Comparison of ENCODE assay signal across 9 cellular contexts in genomic region chr14:95290769-95291440, GRCh38. TPM values are rescaled to one million over a fixed set of nuclear protein-coding genes. Genes with fewer than 3 reads are reported as not detected.
DNase-seq lines count a peak whose midpoint lies in the region; ATAC-seq, FAIRE-seq and TF ChIP-seq lines count a peak whose summit lies in the region.
"Had no signal": no experiment of that assay in that cellular context is flagged by ENCODE, and none has a peak within 500 bp of the region (broad histone marks: within the 10 kb centered on the region; RNA-seq: fewer than 3 reads in every experiment).

No MANE protein-coding gene starts in this region.

- H2BK120ac ChIP-seq in mesendoderm (ENCODE audit: low read depth, low read length), result no peak overlapping the region
- H2BK120ac ChIP-seq in mesenchymal stem cell (ENCODE audit: low read depth, low read length), result no peak overlapping the region

- no peak overlapping the region for H3K56ac ChIP-seq in mesendoderm (ENCODE audit: low read length)

- H3K9me3 Mint-ChIP-seq in Calu3 (ENCODE audit: low read depth, unreplicated experiment), result peaks cover 6% of the 10 kb centered on the region
- no peaks in the 10 kb centered on the region for H3K9me3 Mint-ChIP-seq in CD4-positive, alpha-beta T cell

- TF ChIP-seq CTCF in Calu3 (IDR thresholded peaks at IDR 0.05; ENCODE audit: unreplicated experiment) (no peak), GM12878 (IDR thresholded peaks at IDR 0.05 in 2 of 3, conservative IDR thresholded peaks at IDR 0.05 in 1 of 3; ENCODE audit: control insufficient read depth in 2 of 3, extremely low read depth in 1 of 3, insufficient read depth in 1 of 3, low read depth in 3 of 3, low read length in 3 of 3) (no peak)
- no peak for TF ChIP-seq CTCF in CD4-positive, alpha-beta T cell (IDR thresholded peaks at IDR 0.05)

- SMC1A ChIA-PET in GM12878 (lab: Charles Lee; ENCODE audit: uncharacterized antibody, unreplicated experiment), result interaction anchor here (0.9 to 1.6 kb wide), 8 partner anchors 10 to 85 kb away, joined by 3 to 6 read pairs (median 4); no protein-coding TSS in a partner anchor

- H2AFZ ChIP-seq in GM12878 (ENCODE audit: control insufficient read depth, low read depth, low read length) (no peak overlapping the region), mesenchymal stem cell (ENCODE audit: low read depth, low read length) (no peak overlapping the region)

- no peaks in the 10 kb centered on the region for H4K20me1 ChIP-seq in GM12878 (ENCODE audit: control insufficient read depth, insufficient read depth)

- H3K9me3 ChIP-seq in GM12878 (replicated peaks; ENCODE audit: control insufficient read depth, insufficient read depth, low read length), result no peaks in the 10 kb centered on the region; the same call in 2 of the 3 replicates
- no peaks in the 10 kb centered on the region for H3K9me3 ChIP-seq in CD4-positive, alpha-beta T cell (ENCODE audit: control insufficient read depth, low read length)
- H3K9me3 ChIP-seq in mesenchymal stem cell (ENCODE audit: control insufficient read depth, low read length), result peaks cover 2% of the 10 kb centered on the region

- H3K4me1 Mint-ChIP-seq in Calu3 (ENCODE audit: low read depth, unreplicated experiment), result peaks cover 56% of the 10 kb centered on the region
- no peaks in the 10 kb centered on the region for H3K4me1 Mint-ChIP-seq in CD4-positive, alpha-beta T cell (ENCODE audit: low read depth)

- CTCF ChIA-PET in Calu3 (lab: Charles Lee), result interaction anchor here (0.9 to 1.2 kb wide), 2 partner anchors 25 to 93 kb away, joined by 4 to 5 read pairs; no protein-coding TSS in a partner anchor
- CTCF ChIA-PET in GM12878 (lab: Yijun Ruan, JAX), result interaction anchor here (0.9 to 1.0 kb wide), 2 partner anchors 27 to 95 kb away, joined by 3 to 4 read pairs; no protein-coding TSS in a partner anchor
- CTCF ChIA-PET in CD4-positive, alpha-beta T cell (lab: Charles Lee), result no interaction called here

- peak overlapping the region; percentile 83 for H3K27ac Mint-ChIP-seq in Calu3 (ENCODE audit: unreplicated experiment)
- H3K27ac Mint-ChIP-seq in CD4-positive, alpha-beta T cell, result no peak overlapping the region

- BruUV-seq in Calu3 (replicated peaks; lab: Mats Ljungman, UMichigan), result no TSS peak
- no TSS peak for BruUV-seq in GM12878 (replicated peaks; lab: Mats Ljungman, UMichigan)

- in situ Hi-C loops in GM12878 (cut with MboI), result no loop called here

- H3K27me3 ChIP-seq in GM12878 (replicated peaks in 1 of 2; ENCODE audit: control insufficient read depth in 2 of 2, insufficient read depth in 2 of 2, low read length in 1 of 2), result no peaks in the 10 kb centered on the region
- H3K27me3 ChIP-seq in mesendoderm (ENCODE audit: insufficient read depth, low read length, poor library complexity), result no peaks in the 10 kb centered on the region
- H3K27me3 ChIP-seq in CD4-positive, alpha-beta T cell (ENCODE audit: control insufficient read depth, insufficient read depth, low read length), result peaks cover 3% of the 10 kb centered on the region
- H3K27me3 ChIP-seq in mesenchymal stem cell (ENCODE audit: control insufficient read depth in 1 of 2, insufficient read depth in 1 of 2, low read length in 2 of 2), result peaks cover 0 to 3% of the 10 kb centered on the region in 2 experiments

- no peak overlapping the region for H2AK5ac ChIP-seq in mesendoderm (ENCODE audit: low read length)
- H2AK5ac ChIP-seq in mesenchymal stem cell (ENCODE audit: low read length, severe bottlenecking), result no peak overlapping the region

- peaks cover 36% of the 10 kb centered on the region for H3K36me3 Mint-ChIP-seq in Calu3 (ENCODE audit: insufficient read depth, unreplicated experiment)
- no peaks in the 10 kb centered on the region for H3K36me3 Mint-ChIP-seq in CD4-positive, alpha-beta T cell (ENCODE audit: low read depth)

- 52% methylated on average over 20 of the region's 20 CpGs for WGBS in GM12878 (ENCODE audit: insufficient coverage, insufficient replicate concordance, low lambda C conversion rate, missing lambda C conversion rate)
- no CpG with 5 or more reads among the region's 20 CpGs for WGBS in mesendoderm (ENCODE audit: extremely low coverage, insufficient coverage, low lambda C conversion rate)
- 83% methylated on average over 20 of the region's 20 CpGs for WGBS in mesenchymal stem cell

- H3K14ac ChIP-seq in mesenchymal stem cell (ENCODE audit: low read length in 2 of 2), result no peak overlapping the region

- no peak overlapping the region for H3K23ac ChIP-seq in mesendoderm (ENCODE audit: low read length)
- H3K23ac ChIP-seq in mesenchymal stem cell (ENCODE audit: low read length in 2 of 2), result no peak overlapping the region

- H4K91ac ChIP-seq in mesenchymal stem cell (ENCODE audit: low read length), result no peak overlapping the region

- no peak overlapping the region for H2BK15ac ChIP-seq in mesendoderm (replicated peaks; ENCODE audit: low read depth)
- H2BK15ac ChIP-seq in mesenchymal stem cell (ENCODE audit: low read depth, poor library complexity, severe bottlenecking), result no peak overlapping the region

- FAIRE-seq in GM12878 (lab: Jason Lieb, UNC), result no peak

- H3K4ac ChIP-seq in mesendoderm (ENCODE audit: low read depth, low read length) (no peak overlapping the region), mesenchymal stem cell (ENCODE audit: low read depth in 1 of 2, low read length in 2 of 2) (no peak overlapping the region)

- no peaks in the 10 kb centered on the region for H3K27me3 Mint-ChIP-seq in Calu3 (ENCODE audit: unreplicated experiment)
- peaks cover 50% of the 10 kb centered on the region for H3K27me3 Mint-ChIP-seq in CD4-positive, alpha-beta T cell

- H3K79me2 ChIP-seq in GM12878 (ENCODE audit: control insufficient read depth, insufficient read depth, low read length), result no peaks in the 10 kb centered on the region
- H3K79me2 ChIP-seq in mesendoderm (ENCODE audit: control insufficient read depth, insufficient read depth, low read length), result no peaks in the 10 kb centered on the region

- H3K36me3 ChIP-seq in GM12878 (ENCODE audit: control insufficient read depth in 2 of 2, insufficient read depth in 2 of 2, low read length in 1 of 2), result peaks cover 0 to 2% of the 10 kb centered on the region in 2 experiments; a peak in 2 of 4 replicates
- no peaks in the 10 kb centered on the region for H3K36me3 ChIP-seq in mesendoderm (ENCODE audit: control insufficient read depth, insufficient read depth, low read length)
- peaks cover 0 to 28% of the 10 kb centered on the region in 2 experiments for H3K36me3 ChIP-seq in mesenchymal stem cell (ENCODE audit: control insufficient read depth in 1 of 2, insufficient read depth in 2 of 2, low read depth in 1 of 2, low read length in 2 of 2)

- no peak overlapping the region for H2BK12ac ChIP-seq in mesenchymal stem cell (ENCODE audit: low read length in 2 of 2)

- ATAC-seq in GM12878 (peak; percentile 68), GM19467 (IDR thresholded peaks at IDR 0.05; ENCODE audit: unreplicated experiment) (no peak)
- no peak for ATAC-seq in CD4-positive, alpha-beta T cell (ENCODE audit: poor library complexity)

- H3K4me3 Mint-ChIP-seq in Calu3 (ENCODE audit: low read depth, unreplicated experiment), result no peak overlapping the region
- no peak overlapping the region for H3K4me3 Mint-ChIP-seq in CD4-positive, alpha-beta T cell

- TF ChIP-seq EP300 in GM12878 (IDR thresholded peaks at IDR 0.05; ENCODE audit: borderline replicate concordance in 1 of 2, control insufficient read depth in 1 of 2, low read depth in 2 of 2, low read length in 2 of 2), result no peak

- H3K9ac ChIP-seq in GM12878 (ENCODE audit: control insufficient read depth, insufficient read depth, low read length) (no peak overlapping the region), mesendoderm (ENCODE audit: low read length) (no peak overlapping the region), mesenchymal stem cell (ENCODE audit: low read length) (no peak overlapping the region)

- H3K79me1 ChIP-seq in mesendoderm (ENCODE audit: low read length) (no peaks in the 10 kb centered on the region), mesenchymal stem cell (replicated peaks; ENCODE audit: low read length, poor library complexity, severe bottlenecking) (peaks cover 60% of the 10 kb centered on the region)

- POLR2A ChIA-PET in GM12878 (lab: Charles Lee), result interaction anchor here (1.6 kb wide), 1 partner anchor 10 kb away, joined by 5 read pairs; no protein-coding TSS in a partner anchor
- POLR2A ChIA-PET in CD4-positive, alpha-beta T cell (lab: Charles Lee), result no interaction called here

- H3K4me2 ChIP-seq in GM12878 (ENCODE audit: control insufficient read depth, insufficient read depth) (no peak overlapping the region), mesendoderm (ENCODE audit: low read length) (no peak overlapping the region), mesenchymal stem cell (ENCODE audit: low read length, poor library complexity, severe bottlenecking) (no peak overlapping the region)

- RAD21 ChIA-PET in GM12878 (lab: Charles Lee; ENCODE audit: unreplicated experiment), result interaction anchor here (0.8 to 1.2 kb wide), 3 partner anchors 21 to 78 kb away, joined by 3 to 4 read pairs (median 3); no protein-coding TSS in a partner anchor

- DNase-seq in Calu3, result peak; percentile 81
- DNase-seq in NCI-H1105 treated with DMSO at 0.1 percent for 48 hours (lab: John Stamatoyannopoulos, UW), result peak; percentile 95
- no peak for DNase-seq in GM12878 (ENCODE audit: low read depth, low spot score)
- peak; percentile 38 for DNase-seq in mesendoderm
- no peak for DNase-seq in CD4-positive, alpha-beta T cell
- DNase-seq in SK-N-DZ (ENCODE audit: low spot score), result no peak
- no peak for DNase-seq in mesenchymal stem cell
- DNase-seq: stimulated activated CD4-positive, alpha-beta T cell treated with anti-CD3 and anti-CD28 coated beads, Interleukin-12 subunit alpha, Interleukin-12 subunit beta, amount 100 ng/mL, for 4 hours had no signal

- intact Hi-C loops in Calu3 (cut with micrococcal nuclease; ENCODE audit: unreplicated experiment) (no loop called here), GM12878 (cut with micrococcal nuclease; ENCODE audit: unreplicated experiment) (no loop called here)
- intact Hi-C loops in CD4-positive, alpha-beta T cell (cut with DNase I, micrococcal nuclease), result no loop called here

- H4K8ac ChIP-seq in mesendoderm (ENCODE audit: low read depth, low read length) (no peak overlapping the region), mesenchymal stem cell (ENCODE audit: low read length) (no peak overlapping the region)

- H4K5ac ChIP-seq in mesendoderm (ENCODE audit: low read length), result no peak overlapping the region

- no peak for TF ChIP-seq RAD21 in GM12878 (IDR thresholded peaks at IDR 0.05; ENCODE audit: insufficient read depth, low read depth, low read length)

- TF ChIP-seq POLR2A in GM12878 (IDR thresholded peaks at IDR 0.05; ENCODE audit: low read depth, low read length), result no peak

- no peak overlapping the region for H2BK5ac ChIP-seq in mesendoderm (ENCODE audit: low read length)
- H2BK5ac ChIP-seq in mesenchymal stem cell (ENCODE audit: low read depth, low read length, poor library complexity, severe bottlenecking), result no peak overlapping the region

- no peak overlapping the region for H3K18ac ChIP-seq in mesendoderm (ENCODE audit: low read length)
- no peak overlapping the region for H3K18ac ChIP-seq in mesenchymal stem cell (ENCODE audit: low read depth in 1 of 2, low read length in 2 of 2)

- H3K4me3 ChIP-seq in GM12878 (no peak overlapping the region), mesendoderm (ENCODE audit: low read length) (no peak overlapping the region), mesenchymal stem cell (ENCODE audit: insufficient read depth in 1 of 2, low read depth in 1 of 2, low read length in 2 of 2) (no peak overlapping the region)

- H3K27ac ChIP-seq in GM12878 (ENCODE audit: control insufficient read depth, insufficient read depth) (no peak overlapping the region), mesendoderm (ENCODE audit: low read depth, low read length) (no peak overlapping the region), mesenchymal stem cell (ENCODE audit: low read length, poor library complexity, severe bottlenecking) (no peak overlapping the region)
- no peak overlapping the region for H3K27ac ChIP-seq in CD4-positive, alpha-beta T cell (ENCODE audit: low read depth, low read length)

- H3K4me1 ChIP-seq in GM12878 (ENCODE audit: control insufficient read depth, insufficient read depth, low read length) (0 out of 2 replicates have a peak, but pooled peaks cover 3% of the 10 kb centered on the region), mesendoderm (ENCODE audit: control insufficient read depth, low read depth, low read length) (no peaks in the 10 kb centered on the region), mesenchymal stem cell (ENCODE audit: control insufficient read depth, insufficient read depth, low read depth, low read length) (peaks cover 24% of the 10 kb centered on the region)

RNA-seq across cellular contexts. Expression of gene CLMN, which starts 28.8 kb away (rescaled TPM):
- total RNA-seq in Calu3 (2022) (104 and 111 TPM in 2 replicates), GM12878 (2014; rRNA removed) (13.1 and 13.6 TPM in 2 replicates), GM12878 (2014; rRNA removed; fragmentation: Illumina TruSeq; extraction: Trizol) (19.9 and 20.3 TPM in 2 replicates), GM12878 (2021) (40.2 and 40.4 TPM in 2 replicates)
- total RNA-seq in GM12878 (2013; cell fraction: nucleolus; rRNA removed), result 113 and 120 TPM in 2 replicates
- polyA plus RNA-seq in GM12878 (2011; ENCODE audit: low read depth), result 7.5 TPM
- polyA plus RNA-seq in GM12878 (2011; rRNA removed) (10.2 and 12.1 TPM in 2 replicates), GM12878 (2014; fragmentation: Illumina TruSeq; extraction: Trizol) (21.0 and 24.3 TPM in 2 replicates), GM12878 (2014; fragmentation: Nextera tagmentation; extraction: Ambion mirVana) (10 to 100 TPM in 1 of 2 experiments, 1 to 10 TPM in 1; 7.8 to 13.1 TPM), GM12878 (2014; rRNA removed) (15.6 and 16.8 TPM in 2 replicates), GM12878 (2016; fragmentation: Nextera tagmentation; extraction: Ambion mirVana) (10 to 100 TPM; 26.1 to 49.3 TPM)
- 6.8 and 7.1 TPM in 2 replicates for polyA plus RNA-seq in GM12878 (2011; cell fraction: cytosol; rRNA removed)
- 28.8 and 37.1 TPM in 2 replicates for polyA plus RNA-seq in GM12878 (2011; cell fraction: nucleus; rRNA removed)
- polyA plus RNA-seq in GM12878 (2012), result 10.5 and 13.6 TPM in 2 replicates
- 8.2 and 11.1 TPM in 2 replicates for polyA minus RNA-seq in GM12878 (2011; rRNA and poly(A)+ RNA removed)
- polyA minus RNA-seq in GM12878 (2011; cell fraction: cytosol; rRNA and poly(A)+ RNA removed), result 3.2 and 4.5 TPM in 2 replicates
- 11.0 and 12.8 TPM in 2 replicates for polyA minus RNA-seq in GM12878 (2011; cell fraction: nucleus; rRNA and poly(A)+ RNA removed)
- polyA plus RNA-seq in mesendoderm (2013, experiment 1 of 2), result 3.1 TPM
- polyA plus RNA-seq in mesendoderm (2013, experiment 2 of 2), result 2.5 TPM
- under 1 TPM; 0.27 to 0.67 TPM for total RNA-seq in CD4-positive, alpha-beta T cell
- polyA plus RNA-seq in SK-N-DZ (2014; cell fraction: cytosol; rRNA removed), result 3.1 and 3.4 TPM in 2 replicates
- polyA plus RNA-seq in SK-N-DZ (2014; cell fraction: nucleus; rRNA removed), result 5.3 and 12.1 TPM in 2 replicates
- polyA plus RNA-seq in mesenchymal stem cell (2013, experiment 1 of 2), result 1.9 TPM
- 1.6 TPM for polyA plus RNA-seq in mesenchymal stem cell (2013, experiment 2 of 2)

Comparison
In these comparisons a context has a peak if more than half of its experiments do, and no peak if none do; other contexts are left out.
1. DNase-seq: peak in Calu3 (single experiment), NCI-H1105 treated with DMSO at 0.1 percent for 48 hours (single experiment) and mesendoderm (single experiment); none in GM12878 (single experiment), CD4-positive, alpha-beta T cell (0 of 10), SK-N-DZ (single experiment) and mesenchymal stem cell (single experiment).
2. RNA of gene CLMN, which starts 28.8 kb away (total RNA-seq): 104 to 111 TPM in Calu3 and 13.1 to 120 TPM in GM12878; 0.27 to 0.67 TPM in CD4-positive, alpha-beta T cell; every median in the first group is over 4 times any median in the second.